ENCODE assay signal across 8 cellular contexts in the genomic region with DNA sequence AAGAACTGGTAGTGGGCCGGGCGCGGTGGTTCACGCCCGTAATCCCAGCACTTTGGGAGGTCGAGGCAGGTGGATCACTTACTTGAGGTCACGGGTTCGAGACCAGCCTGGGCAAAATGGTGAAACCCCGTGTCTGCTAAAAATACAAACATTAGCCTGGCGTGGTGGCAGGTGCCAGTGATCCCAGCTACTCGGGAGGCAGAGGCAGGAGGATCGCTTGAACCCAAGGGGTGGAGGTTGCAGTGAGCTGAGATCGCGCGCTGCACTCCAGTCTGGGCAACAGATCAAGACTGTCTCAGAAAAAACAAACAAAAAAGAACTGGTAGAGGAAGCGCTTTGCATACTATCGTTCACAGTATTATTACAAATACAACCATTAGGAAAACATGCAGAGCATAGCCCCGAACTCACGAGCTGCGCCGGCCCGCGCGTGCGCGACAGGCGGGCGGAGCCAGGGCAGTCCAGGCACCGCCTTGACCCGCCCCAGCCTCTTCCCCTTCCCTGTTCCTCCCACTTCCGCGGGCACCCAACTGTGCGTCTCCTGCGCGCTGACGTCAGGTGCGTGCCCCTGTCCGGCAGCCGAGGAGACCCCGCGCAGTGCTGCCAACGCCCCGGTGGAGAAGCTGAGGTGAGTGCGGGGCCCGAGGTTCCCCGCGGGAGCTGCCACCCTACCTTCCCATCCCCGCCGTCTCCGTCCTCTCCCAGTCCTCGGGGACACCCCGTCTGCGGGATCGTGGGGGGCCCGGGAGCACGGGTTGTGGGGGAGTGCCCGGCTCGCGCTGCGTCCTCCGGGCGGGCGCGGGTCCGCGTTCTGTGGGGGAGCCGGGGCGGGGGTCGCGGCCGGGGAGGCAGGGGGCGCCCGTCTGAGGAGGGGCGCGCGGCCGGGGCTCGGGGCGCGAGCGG. TPM values are rescaled to one million over a fixed set of nuclear protein-coding genes. Genes with fewer than 3 reads are reported as not detected.
DNase-seq lines count a peak whose midpoint lies in the region; ATAC-seq and TF ChIP-seq lines count a peak whose summit lies in the region.

A gene (plus strand): TSS at position 595 of the 903 bp plus-strand sequence. CDS start 25,770 bp downstream, outside the sequence.

- H3K36me3 Mint-ChIP-seq in activated CD4-positive, alpha-beta memory T cell treated with anti-CD3 and anti-CD28 coated beads for 36 hours: peaks cover 34% of the 10 kb centered on the region

- H3K4me3 ChIP-seq in lower leg skin (ENCODE audit: low read depth, poor library complexity, severe bottlenecking): peak within 1 kb of the TSS; percentile 100

- H3K4me3 Mint-ChIP-seq in activated CD4-positive, alpha-beta memory T cell treated with anti-CD3 and anti-CD28 coated beads for 36 hours: peak within 1 kb of the TSS; percentile 98

- TF ChIP-seq CTCF in lower leg skin (IDR thresholded peaks at IDR 0.05): no peak

- WGBS in lower leg skin, 2 donors: 21 to 27% methylated on average over 48 to 57 of the region's 81 CpGs

- peak within 1 kb of the TSS; percentile 99 for H3K27ac Mint-ChIP-seq in activated CD4-positive, alpha-beta memory T cell treated with anti-CD3 and anti-CD28 coated beads for 36 hours

- CTCF ChIA-PET in activated CD4-positive, alpha-beta memory T cell treated with anti-CD3 and anti-CD28 coated beads for 36 hours (lab: Charles Lee): interaction anchor here (0.6 to 6.9 kb wide), 7 partner anchors 13 to 70 kb away, joined by 3 to 62 read pairs (median 4); no protein-coding TSS in a partner anchor

- peak in 1 of 2 donors; percentile 92 for TF ChIP-seq POLR2A in lower leg skin (IDR thresholded peaks at IDR 0.05)

- H3K27me3 Mint-ChIP-seq in activated CD4-positive, alpha-beta memory T cell treated with anti-CD3 and anti-CD28 coated beads for 36 hours: no peaks in the 10 kb centered on the region

- POLR2A ChIA-PET in activated CD4-positive, alpha-beta memory T cell treated with anti-CD3 and anti-CD28 coated beads for 36 hours (lab: Charles Lee): interaction anchor here (0.6 to 4.6 kb wide), 12 partner anchors 9 to 369 kb away, joined by 3 to 78 read pairs (median 5); a partner anchor contains a TSS

- ATAC-seq in GM19438 (IDR thresholded peaks at IDR 0.05; ENCODE audit: low read depth, unreplicated experiment): peak; percentile 91

- H3K4me1 Mint-ChIP-seq in activated CD4-positive, alpha-beta memory T cell treated with anti-CD3 and anti-CD28 coated beads for 36 hours (ENCODE audit: low read depth): peaks cover 53% of the 10 kb centered on the region

- DNase-seq in CD1c-positive myeloid dendritic cell (ENCODE audit: extremely low spot score) (peak; percentile 97), HK-2 (ENCODE audit: unreplicated experiment) (peak; percentile 97), NCI-H82 treated with DMSO at 0.1 percent for 48 hours (lab: John Stamatoyannopoulos, UW; ENCODE audit: unreplicated experiment) (peak; percentile 91), dermis microvascular lymphatic vessel endothelial cell (ENCODE audit: low read depth in 2 of 2) (peak; percentile 91 to 96), lower leg skin (ENCODE audit: low spot score in 2 of 2) (peak; percentile 96 to 99)
- peak; percentile 98 for DNase-seq in activated CD4-positive, alpha-beta memory T cell treated with anti-CD3 and anti-CD28 coated beads for 36 hours
- DNase-seq in stimulated activated CD4-positive, alpha-beta T cell treated with anti-CD3 and anti-CD28 coated beads, Interleukin-4, amount 100 ng/mL, for 4 hours: peak; percentile 96

- H3K9me3 Mint-ChIP-seq in activated CD4-positive, alpha-beta memory T cell treated with anti-CD3 and anti-CD28 coated beads for 36 hours: no peaks in the 10 kb centered on the region

- intact Hi-C loops in activated CD4-positive, alpha-beta memory T cell treated with anti-CD3 and anti-CD28 coated beads for 36 hours (cut with micrococcal nuclease): loop anchor here (1.0 to 2.0 kb wide), 4 partner anchors 13 to 52 kb away; no protein-coding TSS in a partner anchor
- intact Hi-C loops in lower leg skin (cut with DNase I; ENCODE audit: low total_unique reads): loop anchor here (5.0 kb wide), 1 partner anchor 965 kb away; a partner anchor contains a TSS

RNA-seq across cellular contexts. Expression of the gene that starts here (rescaled TPM):
- 100 to 1,000 TPM; 310 to 314 TPM for total RNA-seq in activated CD4-positive, alpha-beta memory T cell treated with anti-CD3 and anti-CD28 coated beads for 36 hours
- total RNA-seq in dermis microvascular lymphatic vessel endothelial cell (600 and 802 TPM in 2 replicates), lower leg skin (100 to 1,000 TPM; 162 to 226 (median 203) TPM)

Comparison
In these comparisons a context has a peak if more than half of its experiments do, and no peak if none do; other contexts are left out.
1. Peak in every context shown above with its lines: DNase-seq, ATAC-seq and H3K4me3 ChIP-seq.